ENCODE assay signal across 8 cellular contexts in the genomic region with DNA sequence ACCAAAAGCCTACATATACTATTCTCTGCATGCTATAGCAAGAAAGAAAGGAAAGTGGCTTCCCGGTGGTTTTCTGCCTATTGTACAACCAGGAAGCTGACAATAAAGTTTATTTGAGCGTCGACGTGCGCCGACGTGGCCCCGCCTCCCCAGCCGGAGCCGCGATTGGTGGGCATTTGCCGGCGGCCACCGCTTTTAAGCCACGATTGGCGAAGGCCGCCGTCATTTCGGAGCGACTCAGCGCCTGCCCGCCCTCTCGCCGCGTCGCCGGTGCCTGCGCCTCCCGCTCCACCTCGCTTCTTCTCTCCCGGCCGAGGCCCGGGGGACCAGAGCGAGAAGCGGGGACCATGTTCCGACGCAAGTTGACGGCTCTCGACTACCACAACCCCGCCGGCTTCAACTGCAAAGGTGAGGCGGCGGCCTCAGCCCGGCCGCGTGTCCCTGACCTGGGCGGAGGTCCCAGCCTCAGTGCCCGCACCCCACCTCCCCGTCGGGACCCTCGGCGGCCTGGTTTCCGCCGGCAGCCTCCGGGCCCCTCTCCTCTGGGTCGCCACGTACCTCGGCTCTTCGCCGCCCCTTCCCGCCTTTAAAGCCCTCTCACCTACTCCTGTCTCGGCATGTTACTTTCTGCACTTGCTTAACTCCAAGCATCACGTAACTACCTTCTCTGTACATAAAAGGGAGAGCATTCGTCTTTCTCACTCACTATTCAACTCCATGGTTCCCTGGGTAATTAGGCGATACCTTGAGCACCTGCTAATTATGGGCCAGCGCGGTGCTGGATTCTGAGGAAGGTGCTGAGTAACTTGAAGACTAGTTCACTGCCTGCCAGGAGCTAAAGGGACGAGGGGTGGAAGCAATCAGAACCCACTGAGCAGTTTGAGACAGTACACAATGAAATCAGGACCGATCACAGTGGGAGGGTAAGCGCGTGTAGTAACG. TPM values are rescaled to one million over a fixed set of nuclear protein-coding genes. Genes with fewer than 3 reads are reported as not detected.
A peak's percentile ranks its signal among the peaks of the same experiment; 100 is the strongest.
DNase-seq lines count a peak whose midpoint lies in the region; ATAC-seq and TF ChIP-seq lines count a peak whose summit lies in the region.

TSS of gene RTRAF (plus strand) at position 254 of the 942 bp plus-strand sequence. CDS start at position 348, 94 bp downstream.

- H3K4me1 Mint-ChIP-seq in activated CD4-positive, alpha-beta T cell treated with anti-CD3 and anti-CD28 coated beads, Interleukin-2, amount 10 ng/mL, durations not matched to agents 7 days and 5 days, result peaks cover 38% of the 10 kb centered on the region

- DNase-seq in BJ (ENCODE audit: low read depth) (peak; percentile 65), GM19240 (ENCODE audit: insufficient read length, low spot score) (peak; percentile 64), NCI-H526 (lab: John Stamatoyannopoulos, UW) (peak; percentile 85 to 97), coronary artery (ENCODE audit: low spot score) (peak; percentile 93), left lobe of liver (ENCODE audit: low spot score) (peak; percentile 95)
- peak; percentile 92 for DNase-seq in activated CD4-positive, alpha-beta T cell treated with anti-CD3 and anti-CD28 coated beads, Interleukin-2, amount 10 ng/mL, durations not matched to agents 7 days and 5 days
- DNase-seq in stimulated activated CD4-positive, alpha-beta T cell treated with anti-CD3 and anti-CD28 coated beads, Interleukin-2, amount 100 ng/mL, for 4 hours (ENCODE audit: low read depth), result peak; percentile 86

- peaks cover 27% of the 10 kb centered on the region for H3K36me3 Mint-ChIP-seq in activated CD4-positive, alpha-beta T cell treated with anti-CD3 and anti-CD28 coated beads, Interleukin-2, amount 10 ng/mL, durations not matched to agents 7 days and 5 days (ENCODE audit: low read depth)

- POLR2A ChIA-PET in BJ (lab: Charles Lee), result no interaction called here
- POLR2A ChIA-PET in activated CD4-positive, alpha-beta T cell treated with anti-CD3 and anti-CD28 coated beads, Interleukin-2, amount 10 ng/mL, durations not matched to agents 7 days and 5 days (lab: Charles Lee), result no interaction called here

- H3K4me3 ChIP-seq in BJ (ENCODE audit: low read depth, low read length) (peak within 1 kb of the TSS; percentile 100), coronary artery (peak within 1 kb of the TSS; percentile 98)

- peak within 1 kb of the TSS; percentile 90 for H3K27ac Mint-ChIP-seq in activated CD4-positive, alpha-beta T cell treated with anti-CD3 and anti-CD28 coated beads, Interleukin-2, amount 10 ng/mL, durations not matched to agents 7 days and 5 days

- TF ChIP-seq CTCF in BJ (IDR thresholded peaks at IDR 0.05; ENCODE audit: insufficient read depth, low read depth, low read length) (no peak), coronary artery (IDR thresholded peaks at IDR 0.05) (no peak)

- H3K9me3 Mint-ChIP-seq in activated CD4-positive, alpha-beta T cell treated with anti-CD3 and anti-CD28 coated beads, Interleukin-2, amount 10 ng/mL, durations not matched to agents 7 days and 5 days, result no peaks in the 10 kb centered on the region

- CTCF ChIA-PET in BJ (lab: Yijun Ruan, JAX), result no interaction called here
- CTCF ChIA-PET in activated CD4-positive, alpha-beta T cell treated with anti-CD3 and anti-CD28 coated beads, Interleukin-2, amount 10 ng/mL, durations not matched to agents 7 days and 5 days (lab: Charles Lee), result no interaction called here

- H3K27me3 Mint-ChIP-seq in activated CD4-positive, alpha-beta T cell treated with anti-CD3 and anti-CD28 coated beads, Interleukin-2, amount 10 ng/mL, durations not matched to agents 7 days and 5 days, result no peaks in the 10 kb centered on the region

- peak within 1 kb of the TSS; percentile 92 for H3K27ac ChIP-seq in coronary artery

- peak; percentile 95 for ATAC-seq in HG03460 (IDR thresholded peaks at IDR 0.05; ENCODE audit: unreplicated experiment)
- peak; percentile 99 for ATAC-seq in left lobe of liver

- H3K27me3 ChIP-seq in BJ (ENCODE audit: control insufficient read depth, insufficient read depth, low read length), result no peaks in the 10 kb centered on the region

- peak within 1 kb of the TSS; percentile 95 for H3K4me3 Mint-ChIP-seq in activated CD4-positive, alpha-beta T cell treated with anti-CD3 and anti-CD28 coated beads, Interleukin-2, amount 10 ng/mL, durations not matched to agents 7 days and 5 days

- H3K36me3 ChIP-seq in BJ (ENCODE audit: control insufficient read depth, insufficient read depth, low read length), result peaks cover 2% of the 10 kb centered on the region; the same call in 1 of the 2 replicates

RNA-seq across cellular contexts. Expression of gene RTRAF, which starts in this region (rescaled TPM):
- 205 and 348 TPM in 2 replicates for polyA plus RNA-seq in BJ (2011; rRNA removed)
- polyA minus RNA-seq in BJ (2011; rRNA and poly(A)+ RNA removed), result 49.6 and 89.3 TPM in 2 replicates
- 100 to 1,000 TPM; 194 to 217 TPM for total RNA-seq in activated CD4-positive, alpha-beta T cell treated with anti-CD3 and anti-CD28 coated beads, Interleukin-2, amount 10 ng/mL, durations not matched to agents 7 days and 5 days
- total RNA-seq in left lobe of liver, result 45.3 TPM

Comparison
In these comparisons a context has a peak if more than half of its experiments do, and no peak if none do; other contexts are left out.
1. Peak in every context shown above with its lines: DNase-seq, ATAC-seq, H3K4me3 ChIP-seq and H3K27ac ChIP-seq.